ENCODE assay signal across 8 cellular contexts in the genomic region with DNA sequence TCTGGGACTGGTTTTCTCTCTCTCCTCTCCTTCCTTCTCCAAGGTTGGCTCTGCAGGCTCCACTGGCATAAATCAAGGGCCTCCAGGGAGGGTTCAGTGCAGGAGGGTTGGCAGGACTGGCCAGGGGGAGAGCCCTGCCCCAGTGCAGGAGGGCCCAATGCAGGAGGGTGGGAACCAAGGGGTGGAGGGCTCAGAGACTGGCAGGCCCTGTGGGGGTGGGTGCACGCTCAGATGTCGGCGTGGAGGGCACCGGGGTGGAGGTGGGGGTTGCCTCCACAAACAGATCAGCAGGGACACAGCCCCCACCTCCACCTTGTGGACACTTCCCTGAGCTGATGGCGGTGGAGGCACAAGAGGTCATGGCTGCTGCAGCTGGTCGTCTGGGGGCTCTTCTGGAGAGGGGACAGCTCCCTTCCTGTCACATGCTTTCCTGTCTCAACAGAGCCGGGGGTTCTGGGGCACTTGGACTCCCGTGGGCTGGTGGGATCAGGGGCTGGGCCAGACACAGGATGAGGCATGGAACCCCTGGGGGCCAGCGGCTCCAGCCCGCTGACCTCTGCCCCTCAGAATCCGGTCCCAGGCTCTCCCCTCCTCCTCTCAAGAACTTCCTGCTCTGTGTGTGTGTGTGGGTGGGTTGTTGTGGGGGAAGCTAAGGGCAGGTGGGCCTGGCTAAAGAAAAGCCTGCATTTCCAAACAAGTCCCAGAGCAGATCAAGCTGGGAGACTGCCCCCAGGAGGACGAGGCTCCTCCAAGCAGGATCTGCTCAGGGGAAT. TPM values are rescaled to one million over a fixed set of nuclear protein-coding genes. Genes with fewer than 3 reads are reported as not detected.
DNase-seq lines count a peak whose midpoint lies in the region; ATAC-seq lines count a peak whose summit lies in the region.

No MANE protein-coding gene starts in this region.

- H3K4me3 Mint-ChIP-seq in CD8-positive, alpha-beta memory T cell: peak overlapping the region in 4 of 7 donors; percentile 20 to 49 (median 46)

- H3K27me3 Mint-ChIP-seq in CD8-positive, alpha-beta memory T cell: no peaks in the 10 kb centered on the region

- H3K4me1 Mint-ChIP-seq in CD8-positive, alpha-beta memory T cell: peaks cover 24 to 36% (median 26%) of the 10 kb centered on the region in 3 donors

- ATAC-seq in HG03565 (IDR thresholded peaks at IDR 0.05; ENCODE audit: unreplicated experiment): no peak

- H3K9me3 ChIP-seq in CD8-positive, alpha-beta memory T cell (ENCODE audit: low read length): no peaks in the 10 kb centered on the region

- no peaks in the 10 kb centered on the region for H3K9me3 Mint-ChIP-seq in CD8-positive, alpha-beta memory T cell

- POLR2A ChIA-PET in CD8-positive, alpha-beta memory T cell (lab: Charles Lee): no interaction called here

- peak overlapping the region; percentile 19 for H3K4me3 ChIP-seq in CD8-positive, alpha-beta memory T cell (ENCODE audit: low read length)

- H3K36me3 Mint-ChIP-seq in CD8-positive, alpha-beta memory T cell: peaks cover 0 to 14% (median 0%) of the 10 kb centered on the region in 3 donors

- H3K27me3 ChIP-seq in CD8-positive, alpha-beta memory T cell (ENCODE audit: insufficient read depth, low read length, poor library complexity, severe bottlenecking): no peaks in the 10 kb centered on the region

- H3K27ac ChIP-seq in CD8-positive, alpha-beta memory T cell (ENCODE audit: low read depth, low read length): peak overlapping the region; percentile 24

- H3K4me1 ChIP-seq in CD8-positive, alpha-beta memory T cell (ENCODE audit: insufficient read depth, low read length): peaks cover 31% of the 10 kb centered on the region

- peak overlapping the region in 5 of 8 donors; percentile 17 to 74 (median 65) for H3K27ac Mint-ChIP-seq in CD8-positive, alpha-beta memory T cell

- CTCF ChIA-PET in CD8-positive, alpha-beta memory T cell (lab: Charles Lee): no interaction called here

- no peaks in the 10 kb centered on the region for H3K36me3 ChIP-seq in CD8-positive, alpha-beta memory T cell (ENCODE audit: insufficient read depth, low read length)

- DNase-seq in CD8-positive, alpha-beta memory T cell: peak in 1 of 5 donors; percentile 20
- DNase-seq in MV-4-11 (lab: John Stamatoyannopoulos, UW) (peak; percentile 18), dermis blood vessel endothelial cell (peak; percentile 82), myocyte (ENCODE audit: low read depth) (peak; percentile 53), NCI-H2029 (lab: John Stamatoyannopoulos, UW) (no peak), activated gamma-delta T cell treated with Interleukin-2 at 50 U/mL for 16 hours (no peak)
- no peak for DNase-seq in NK-92 treated with Interleukin-12 subunit alpha and Interleukin-12 subunit beta, amount 100 ng/mL, for 24 hours (lab: John Stamatoyannopoulos, UW)

RNA-seq across cellular contexts. Expression of gene ABHD16B, which starts 2.7 kb away (rescaled TPM):
- not detected for total RNA-seq in CD8-positive, alpha-beta memory T cell
- polyA plus RNA-seq in CD8-positive, alpha-beta memory T cell: not detected
- total RNA-seq in dermis blood vessel endothelial cell (not detected in 2 replicates), myocyte (not detected in 2 replicates)
- polyA plus RNA-seq in myocyte (2012): not detected

RNA-seq across cellular contexts. Expression of gene TPD52L2, which starts 6.5 kb away (rescaled TPM):
- total RNA-seq in CD8-positive, alpha-beta memory T cell: 10 to 100 TPM; 60.0 to 64.4 TPM
- 72.1 TPM for polyA plus RNA-seq in CD8-positive, alpha-beta memory T cell
- total RNA-seq in dermis blood vessel endothelial cell (169 and 181 TPM in 2 replicates), myocyte (94.4 and 99.0 TPM in 2 replicates)
- 118 TPM for polyA plus RNA-seq in myocyte (2012)

RNA-seq across cellular contexts. Expression of gene ZBTB46, which starts 27.5 kb away (rescaled TPM):
- total RNA-seq in CD8-positive, alpha-beta memory T cell: under 1 TPM; 0.31 to 0.39 TPM
- polyA plus RNA-seq in CD8-positive, alpha-beta memory T cell: 0.08 TPM
- 41.2 and 67.4 TPM in 2 replicates for total RNA-seq in dermis blood vessel endothelial cell
- 19.6 and 20.9 TPM in 2 replicates for total RNA-seq in myocyte
- polyA plus RNA-seq in myocyte (2012): 9.0 TPM

RNA-seq across cellular contexts. Expression of gene DNAJC5, which starts 36.3 kb away (rescaled TPM):
- total RNA-seq in CD8-positive, alpha-beta memory T cell: 10 to 100 TPM; 38.9 to 40.9 TPM
- polyA plus RNA-seq in CD8-positive, alpha-beta memory T cell: 8.3 TPM
- 90.9 and 98.3 TPM in 2 replicates for total RNA-seq in dermis blood vessel endothelial cell
- total RNA-seq in myocyte: 49.3 and 60.7 TPM in 2 replicates
- 50.6 TPM for polyA plus RNA-seq in myocyte (2012)

Comparison
In these comparisons a context has a peak if more than half of its experiments do, and no peak if none do; other contexts are left out.
1. DNase-seq: peak in MV-4-11 (single experiment), dermis blood vessel endothelial cell (single experiment) and myocyte (single experiment); none in NCI-H2029 (single experiment), NK-92 treated with Interleukin-12 subunit alpha and Interleukin-12 subunit beta, amount 100 ng/mL, for 24 hours (single experiment) and activated gamma-delta T cell treated with Interleukin-2 at 50 U/mL for 16 hours (single experiment).
2. RNA of gene ZBTB46, which starts 27.5 kb away (total RNA-seq): 41.2 to 67.4 TPM in dermis blood vessel endothelial cell and 19.6 to 20.9 TPM in myocyte; 0.31 to 0.39 TPM in CD8-positive, alpha-beta memory T cell; every median in the first group is over 10 times any median in the second.